In the genomic region with DNA sequence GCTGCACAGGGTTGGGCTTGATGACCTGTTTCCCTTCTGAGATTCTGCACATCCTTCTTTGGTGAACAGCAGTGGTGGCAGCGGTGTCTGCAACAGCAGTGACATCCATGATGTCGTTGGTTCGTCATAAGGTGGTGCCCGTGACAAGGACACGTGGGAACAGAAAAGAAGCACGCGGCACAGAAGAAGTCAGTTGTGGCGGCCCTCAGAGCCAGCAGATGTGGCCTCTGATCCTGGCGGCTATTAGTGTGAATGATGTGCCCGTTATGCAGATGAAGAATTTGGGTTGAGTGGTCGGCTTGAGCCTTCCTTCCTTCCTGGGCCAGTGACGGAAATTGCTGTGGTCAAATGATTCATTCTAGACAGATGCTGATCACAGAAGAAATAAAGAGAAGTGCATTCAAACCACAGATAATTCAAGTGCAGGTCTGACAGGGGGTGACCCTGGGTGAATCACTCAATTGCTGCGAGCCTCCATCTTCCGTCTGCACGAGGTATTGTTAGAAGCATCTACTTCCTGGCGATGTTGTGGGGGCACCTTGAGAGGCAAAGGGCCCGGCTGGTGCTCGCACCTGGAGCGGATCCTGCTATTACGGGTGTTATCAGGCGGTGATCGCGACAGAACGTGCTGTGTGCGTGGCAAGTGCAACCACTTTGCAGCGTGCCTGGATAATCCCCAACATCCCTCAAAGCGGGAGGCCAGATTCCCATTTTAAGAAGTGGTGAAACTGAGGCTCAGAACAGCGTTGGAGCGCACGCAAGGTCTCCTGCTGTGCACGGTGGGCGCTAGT, we compare ENCODE assay signal across 9 cellular contexts.
DNase-seq lines count a peak whose midpoint lies in the region; ATAC-seq, FAIRE-seq and TF ChIP-seq lines count a peak whose summit lies in the region.
"Had no signal": no experiment of that assay in that cellular context is flagged by ENCODE, and none has a peak within 500 bp of the region (broad histone marks: within the 10 kb centered on the region; RNA-seq: fewer than 3 reads in every experiment).

No MANE protein-coding gene starts in this region.

- H3K36me3 ChIP-seq in thyroid gland = no peaks in the 10 kb centered on the region
- H3K36me3 ChIP-seq: neutrophil had no signal

- intact Hi-C loops in thyroid gland (cut with DNase I) = no loop called here

- ATAC-seq in GM21576 (IDR thresholded peaks at IDR 0.05; ENCODE audit: unreplicated experiment) = no peak
- no peak for ATAC-seq in HG03175 (IDR thresholded peaks at IDR 0.05; ENCODE audit: unreplicated experiment)

- in situ Hi-C loops in astrocyte of the spinal cord (cut with HindIII; ENCODE audit: low sequenced_read_pairs) = no loop called here

- H3K27ac ChIP-seq in thyroid gland = no peak overlapping the region
- H3K27ac ChIP-seq: neutrophil had no signal

- H3K27me3 ChIP-seq in thyroid gland = no peaks in the 10 kb centered on the region

- 86 to 87% methylated on average over 32 of the region's 32 CpGs for WGBS in thyroid gland, 2 donors

- DNase-seq in H54 (ENCODE audit: insufficient read length, low spot score) = peak; percentile 80
- DNase-seq in T-helper 9 cell = peak; percentile 19
- DNase-seq in astrocyte of the spinal cord (ENCODE audit: low read depth, low spot score) = peak; percentile 89
- peak; percentile 74 for DNase-seq in renal cortical epithelial cell (ENCODE audit: low read depth)
- DNase-seq in NCI-H345 (lab: John Stamatoyannopoulos, UW) = no peak
- no peak for DNase-seq in thyroid gland

- peaks cover 12 to 23% of the 10 kb centered on the region in 2 donors for H3K4me1 ChIP-seq in thyroid gland

- no peaks in the 10 kb centered on the region for H3K9me3 ChIP-seq in thyroid gland
- H3K9me3 ChIP-seq: neutrophil had no signal

- TF ChIP-seq POLR2A in H54 (IDR thresholded peaks at IDR 0.05; ENCODE audit: low read depth, low read length) = no peak
- TF ChIP-seq POLR2A in thyroid gland (IDR thresholded peaks at IDR 0.05) = no peak

- peak; percentile 36 for FAIRE-seq in H54 (lab: Jason Lieb, UNC)

- TF ChIP-seq CTCF in astrocyte of the spinal cord (IDR thresholded peaks at IDR 0.05; ENCODE audit: low read depth, low read length) (no peak), thyroid gland (IDR thresholded peaks at IDR 0.05) (no peak)

- H3K4me3 ChIP-seq in astrocyte of the spinal cord (ENCODE audit: low read depth, low read length) (no peak overlapping the region), thyroid gland (replicated peaks in 1 of 3) (no peak overlapping the region)

Comparison
In these comparisons a context has a peak if more than half of its experiments do, and no peak if none do; other contexts are left out.
1. DNase-seq: peak in H54 (single experiment), T-helper 9 cell (single experiment), astrocyte of the spinal cord (single experiment) and renal cortical epithelial cell (single experiment); none in NCI-H345 (single experiment) and thyroid gland (0 of 2).